Comparison of ENCODE assay signal across 13 cellular contexts in genomic region chr10:34235164-34235832, GRCh38.
DNase-seq lines count a peak whose midpoint lies in the region; ATAC-seq, FAIRE-seq and TF ChIP-seq lines count a peak whose summit lies in the region.
"Had no signal": no experiment of that assay in that cellular context is flagged by ENCODE, and none has a peak within 500 bp of the region (broad histone marks: within the 10 kb centered on the region; RNA-seq: fewer than 3 reads in every experiment).

No MANE protein-coding gene starts in this region.

- no peaks in the 10 kb centered on the region for H3K9me3 ChIP-seq in tibial nerve
- H3K9me3 ChIP-seq: colonic mucosa, spleen had no signal

- WGBS in tibial nerve, 2 donors, result 72 to 78% methylated on average over 7 of the region's 7 CpGs

- TF ChIP-seq CTCF in bronchial epithelial cell (IDR thresholded peaks at IDR 0.05; ENCODE audit: insufficient read depth, low read length, severe bottlenecking) (no peak), tibial nerve (IDR thresholded peaks at IDR 0.05) (no peak)

- no peak overlapping the region for H3K27ac ChIP-seq in tibial nerve
- H3K27ac ChIP-seq: colonic mucosa, spleen had no signal

- H3K27me3 ChIP-seq in bronchial epithelial cell (ENCODE audit: control insufficient read depth, insufficient read depth, low read length) (no peaks in the 10 kb centered on the region), tibial nerve (no peaks in the 10 kb centered on the region)
- H3K27me3 ChIP-seq: colonic mucosa, spleen had no signal

- peaks cover 0 to 12% (median 3%) of the 10 kb centered on the region in 4 donors for H3K4me1 ChIP-seq in tibial nerve
- H3K4me1 ChIP-seq: colonic mucosa, spleen had no signal

- DNase-seq in NCI-H2107 treated with DMSO at 0.1 percent for 48 hours (lab: John Stamatoyannopoulos, UW; ENCODE audit: unreplicated experiment) (peak; percentile 55), NCI-H2107 (lab: John Stamatoyannopoulos, UW) (no peak), NCI-H526 (lab: John Stamatoyannopoulos, UW) (peak; percentile 39 to 56), bronchial epithelial cell (ENCODE audit: low read depth) (peak; percentile 96), skeletal muscle cell (ENCODE audit: low read depth) (peak; percentile 43), tibial nerve (ENCODE audit: low spot score in 2 of 2) (no peak), GOT3 (lab: John Stamatoyannopoulos, UW) (no peak)
- DNase-seq: activated naive CD4-positive, alpha-beta T cell treated with anti-CD3 and anti-CD28 coated beads, Interleukin-2, amount 10 ng/mL, durations not matched to agents 7 days and 5 days; colonic mucosa; DND-41; spleen had no signal

- ATAC-seq in HG02970 (IDR thresholded peaks at IDR 0.05; ENCODE audit: low FRiP score, unreplicated experiment), result no peak

- peak; percentile 36 for FAIRE-seq in bronchial epithelial cell (lab: Jason Lieb, UNC)
- FAIRE-seq: GM18507 had no signal

- H3K36me3 ChIP-seq in bronchial epithelial cell (ENCODE audit: control insufficient read depth, insufficient read depth, low read length) (no peaks in the 10 kb centered on the region), tibial nerve (no peaks in the 10 kb centered on the region)
- H3K36me3 ChIP-seq: colonic mucosa, spleen had no signal

- TF ChIP-seq EP300 in tibial nerve (IDR thresholded peaks at IDR 0.05), result no peak

- H3K4me3 ChIP-seq in bronchial epithelial cell (ENCODE audit: low read depth, low read length) (no peak overlapping the region), skeletal muscle cell (ENCODE audit: low read depth, low read length) (no peak overlapping the region), tibial nerve (no peak overlapping the region)
- H3K4me3 ChIP-seq: colonic mucosa, spleen had no signal

- no peak for TF ChIP-seq POLR2A in tibial nerve (IDR thresholded peaks at IDR 0.05)

Comparison
In these comparisons a context has a peak if more than half of its experiments do, and no peak if none do; other contexts are left out.
1. DNase-seq: peak in NCI-H2107 treated with DMSO at 0.1 percent for 48 hours (single experiment), NCI-H526 (2 of 2), bronchial epithelial cell (single experiment) and skeletal muscle cell (single experiment); none in NCI-H2107 (single experiment), tibial nerve (0 of 2) and GOT3 (single experiment).